Comparison of ENCODE assay signal across 20 cellular contexts in the genomic region with DNA sequence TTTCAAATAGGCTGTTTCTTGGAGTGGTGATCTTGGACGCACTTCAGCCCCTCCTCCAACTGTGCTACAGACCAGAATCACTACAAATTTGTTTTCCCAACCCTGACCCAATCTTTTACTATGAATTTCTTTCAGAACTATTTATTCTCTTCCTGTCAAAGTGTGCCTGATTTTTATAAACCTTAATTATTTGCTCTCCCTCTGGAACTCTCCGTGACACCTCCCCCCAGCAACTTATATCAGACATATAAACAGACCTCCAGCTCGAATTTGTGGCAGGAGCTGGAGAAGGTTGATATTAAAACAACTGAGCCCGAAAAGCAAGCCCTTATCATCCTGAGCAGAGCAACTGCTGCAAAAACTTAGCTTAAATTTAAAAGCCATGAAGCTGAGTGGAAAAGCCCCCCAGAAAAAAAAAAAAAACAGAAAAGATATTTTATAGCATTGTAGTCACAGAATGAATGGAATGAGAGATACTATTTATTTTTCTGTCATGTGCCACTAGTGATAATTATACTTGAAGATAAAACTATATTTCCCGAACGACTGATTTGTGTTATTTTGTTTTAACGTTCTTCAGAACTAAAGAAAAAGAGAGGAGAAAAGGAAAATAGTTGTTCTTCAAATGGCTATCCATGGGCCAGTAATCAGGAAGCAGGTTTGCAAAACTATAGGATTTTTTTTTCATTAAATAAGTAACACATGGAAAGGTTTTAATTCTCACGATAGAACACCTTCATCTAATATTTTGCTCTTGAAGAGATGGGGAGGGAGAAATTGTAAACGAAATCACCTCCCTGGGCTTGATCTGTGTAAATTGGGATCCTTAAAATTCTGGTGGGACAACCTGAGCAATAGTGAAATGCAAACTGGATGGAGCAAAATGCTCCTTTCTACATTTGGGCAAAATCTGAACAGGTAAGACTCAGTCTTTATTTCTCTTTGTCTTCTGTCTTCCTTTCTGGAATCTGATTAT.
"Had no signal": no experiment of that assay in that cellular context is flagged by ENCODE, and none has a peak within 500 bp of the region (broad histone marks: within the 10 kb centered on the region; RNA-seq: fewer than 3 reads in every experiment).

No MANE protein-coding gene starts in this region.

- H3K4me1 Mint-ChIP-seq: stimulated activated effector memory CD8-positive, alpha-beta T cell treated with anti-CD3 and anti-CD28 coated beads, Interleukin-12 subunit alpha, Interleukin-12 subunit beta, amount 100 ng/mL, for 72 hours had no signal

- H3K4me3 ChIP-seq: heart left ventricle, ovary, suprapubic skin, thyroid gland, upper lobe of left lung had no signal

- H3K4me3 Mint-ChIP-seq: naive thymus-derived CD4-positive, alpha-beta T cell; stimulated activated effector memory CD8-positive, alpha-beta T cell treated with anti-CD3 and anti-CD28 coated beads, Interleukin-12 subunit alpha, Interleukin-12 subunit beta, amount 100 ng/mL, for 72 hours had no signal

- DNase-seq: effector memory CD4-positive, alpha-beta T cell; heart left ventricle; hypothalamus; kidney glomerular epithelial cell; mammary epithelial cell; naive thymus-derived CD4-positive, alpha-beta T cell; nucleus accumbens; ovary; stimulated activated CD4-positive, alpha-beta T cell treated with anti-CD3 and anti-CD28 coated beads, Interleukin-4, amount 100 ng/mL, for 1 hour; stimulated activated CD8-positive, alpha-beta memory T cell treated with anti-CD3 and anti-CD28 coated beads, Interleukin-4, amount 100 ng/mL, for 48 hours; stimulated activated naive CD8-positive, alpha-beta T cell treated with anti-CD3 and anti-CD28 coated beads, Interleukin-15, Interleukin-2, amounts not matched to agents 100 U/mL and 50 U/mL, for 24 hours; thyroid gland; upper lobe of left lung had no signal

- H3K27me3 ChIP-seq: ovary had no signal

- H3K36me3 ChIP-seq: heart left ventricle, ovary, suprapubic skin, thyroid gland, upper lobe of left lung had no signal

- FAIRE-seq: endometrium, frontal cortex, islet of Langerhans had no signal

- H3K27ac ChIP-seq: heart left ventricle, ovary, suprapubic skin, thyroid gland, upper lobe of left lung had no signal

- H3K36me3 Mint-ChIP-seq: naive thymus-derived CD4-positive, alpha-beta T cell; stimulated activated effector memory CD8-positive, alpha-beta T cell treated with anti-CD3 and anti-CD28 coated beads, Interleukin-12 subunit alpha, Interleukin-12 subunit beta, amount 100 ng/mL, for 72 hours had no signal

- H3K9me3 ChIP-seq: heart left ventricle, ovary, suprapubic skin, thyroid gland, upper lobe of left lung had no signal

- ATAC-seq: esophagus mucosa; heart left ventricle; left lobe of liver; naive thymus-derived CD4-positive, alpha-beta T cell; stimulated activated effector memory CD8-positive, alpha-beta T cell treated with anti-CD3 and anti-CD28 coated beads, Interleukin-12 subunit alpha, Interleukin-12 subunit beta, amount 100 ng/mL, for 72 hours; stimulated activated naive CD8-positive, alpha-beta T cell treated with anti-CD3 and anti-CD28 coated beads, Interleukin-15, Interleukin-2, amounts not matched to agents 100 U/mL and 50 U/mL, for 24 hours had no signal

- H3K27ac Mint-ChIP-seq: stimulated activated effector memory CD8-positive, alpha-beta T cell treated with anti-CD3 and anti-CD28 coated beads, Interleukin-12 subunit alpha, Interleukin-12 subunit beta, amount 100 ng/mL, for 72 hours had no signal

- H3K9me3 Mint-ChIP-seq: stimulated activated effector memory CD8-positive, alpha-beta T cell treated with anti-CD3 and anti-CD28 coated beads, Interleukin-12 subunit alpha, Interleukin-12 subunit beta, amount 100 ng/mL, for 72 hours had no signal
